In genomic region chr6:137188855-137189254, GRCh38 we compare ENCODE assay signal across 16 cellular contexts. TPM values are rescaled to one million over a fixed set of nuclear protein-coding genes. Genes with fewer than 3 reads are reported as not detected.
A peak's percentile ranks its signal among the peaks of the same experiment; 100 is the strongest.
DNase-seq lines count a peak whose midpoint lies in the region; ATAC-seq and TF ChIP-seq lines count a peak whose summit lies in the region.
"Had no signal": no experiment of that assay in that cellular context is flagged by ENCODE, and none has a peak within 500 bp of the region (broad histone marks: within the 10 kb centered on the region; RNA-seq: fewer than 3 reads in every experiment).

No MANE protein-coding gene starts in this region.

- ATAC-seq in DND-41 (ENCODE audit: insufficient read depth, low read depth), result no peak
- no peak for ATAC-seq in left colon
- ATAC-seq in left lobe of liver, result no peak
- ATAC-seq: esophagus mucosa, left ventricle myocardium superior, WTC11 had no signal

- H3K27me3 ChIP-seq in DND-41 (ENCODE audit: insufficient read depth, low read length, poor library complexity), result no peaks in the 10 kb centered on the region
- no peaks in the 10 kb centered on the region for H3K27me3 ChIP-seq in fibroblast of lung (ENCODE audit: control insufficient read depth, insufficient read depth, low read length)
- H3K27me3 ChIP-seq: hepatocyte had no signal

- H3K79me2 ChIP-seq in DND-41 (ENCODE audit: insufficient read depth, low read length), result no peaks in the 10 kb centered on the region
- H3K79me2 ChIP-seq in fibroblast of lung (ENCODE audit: control insufficient read depth, insufficient read depth, low read length), result no peaks in the 10 kb centered on the region
- H3K79me2 ChIP-seq: hepatocyte had no signal

- H4K20me1 ChIP-seq in DND-41 (ENCODE audit: insufficient read depth, low read length), result no peaks in the 10 kb centered on the region
- H4K20me1 ChIP-seq in fibroblast of lung (ENCODE audit: control insufficient read depth, extremely low read depth, insufficient read depth, low read length), result no peaks in the 10 kb centered on the region

- intact Hi-C loops in left colon (cut with DNase I, micrococcal nuclease), result no loop called here

- H3K27ac ChIP-seq in DND-41 (ENCODE audit: low read length), result no peak overlapping the region
- no peak overlapping the region for H3K27ac ChIP-seq in fibroblast of lung (ENCODE audit: insufficient read depth, low read length)
- H3K27ac ChIP-seq: hepatocyte, prostate gland had no signal

- H2AFZ ChIP-seq in DND-41 (ENCODE audit: low read depth, low read length) (no peak overlapping the region), fibroblast of lung (ENCODE audit: low read length) (no peak overlapping the region)
- H2AFZ ChIP-seq: hepatocyte had no signal

- peaks cover 61% of the 10 kb centered on the region for H3K9me3 ChIP-seq in DND-41 (ENCODE audit: insufficient read depth, low read length, severe bottlenecking)
- H3K9me3 ChIP-seq in fibroblast of lung (ENCODE audit: control insufficient read depth, insufficient read depth, low read depth, low read length), result no peaks in the 10 kb centered on the region
- H3K9me3 ChIP-seq: prostate gland had no signal

- in situ Hi-C loops in ACHN (cut with HindIII; ENCODE audit: low pct_ligation_motif_present, low pct_unique_long_range_greater_than_20kb, low sequenced_read_pairs), result no loop called here

- H3K4me1 ChIP-seq in DND-41 (ENCODE audit: insufficient read depth, low read length) (no peaks in the 10 kb centered on the region), fibroblast of lung (ENCODE audit: control insufficient read depth, extremely low read depth, insufficient read depth, low read length) (no peaks in the 10 kb centered on the region)
- H3K4me1 ChIP-seq: prostate gland had no signal

- no peak overlapping the region for H3K4me3 ChIP-seq in DND-41 (ENCODE audit: low read depth in 1 of 2, low read length in 2 of 2)
- H3K4me3 ChIP-seq in fibroblast of lung (replicated peaks in 1 of 4; ENCODE audit: control extremely low read depth in 1 of 4, insufficient read depth in 1 of 4, low read depth in 3 of 4, low read length in 4 of 4), result no peak overlapping the region
- H3K4me3 ChIP-seq: hepatocyte, prostate gland had no signal

- TF ChIP-seq CTCF in DND-41 (IDR thresholded peaks at IDR 0.05; ENCODE audit: borderline replicate concordance, extremely low read depth, low read length, poor library complexity, severe bottlenecking), result no peak
- TF ChIP-seq CTCF in fibroblast of lung (conservative IDR thresholded peaks at IDR 0.05 in 1 of 2, IDR thresholded peaks at IDR 0.05 in 1 of 2; ENCODE audit: low read depth in 1 of 2, low read length in 2 of 2), result no peak

- no peaks in the 10 kb centered on the region for H3K36me3 ChIP-seq in DND-41 (ENCODE audit: insufficient read depth, low read length)
- H3K36me3 ChIP-seq in fibroblast of lung (ENCODE audit: control insufficient read depth, insufficient read depth, low read length), result no peaks in the 10 kb centered on the region
- H3K36me3 ChIP-seq: prostate gland had no signal

- no peak overlapping the region for H3K9ac ChIP-seq in DND-41 (ENCODE audit: low read depth, low read length)
- no peak overlapping the region for H3K9ac ChIP-seq in fibroblast of lung (ENCODE audit: insufficient read depth, low read length)

- H3K4me2 ChIP-seq in DND-41 (ENCODE audit: insufficient read depth, low read length) (no peak overlapping the region), fibroblast of lung (ENCODE audit: extremely low read depth, insufficient read depth, low read length) (no peak overlapping the region)
- H3K4me2 ChIP-seq: hepatocyte had no signal

- peak; percentile 13 for DNase-seq in ACHN
- peak; percentile 26 for DNase-seq in DND-41
- peak; percentile 77 for DNase-seq in OCI-M1 (lab: John Stamatoyannopoulos, UW)
- DNase-seq in fibroblast of lung (ENCODE audit: low read depth in 2 of 2), result peak; percentile 11 to 16
- no peak for DNase-seq in left colon
- no peak for DNase-seq in DMS153 treated with DMSO at 0.1 percent for 48 hours (lab: John Stamatoyannopoulos, UW; ENCODE audit: unreplicated experiment)
- DNase-seq in left lobe of liver (ENCODE audit: low spot score), result no peak
- DNase-seq: activated gamma-delta T cell treated with Interleukin-2 at 50 U/mL for 16 hours, left ventricle myocardium superior, naive B cell, NCI-H345 had no signal

RNA-seq across cellular contexts. Expression of gene IL22RA2, which starts 15.4 kb away (rescaled TPM):
- total RNA-seq in fibroblast of lung (not detected in 2 replicates), left colon (not detected), left lobe of liver (not detected)
- polyA plus RNA-seq in fibroblast of lung, result not detected in 2 replicates
- not detected in 2 replicates for polyA plus RNA-seq in fibroblast of lung (2012)
- not detected in 2 replicates for polyA minus RNA-seq in fibroblast of lung (ENCODE audit: low replicate concordance)
- total RNA-seq: esophagus mucosa, hepatocyte, left ventricle myocardium superior, prostate gland, WTC11 had no signal
- polyA plus RNA-seq: CD14-positive monocyte, hepatocyte had no signal

RNA-seq across cellular contexts. Expression of gene IFNGR1, which starts 30.3 kb away (rescaled TPM):
- total RNA-seq in fibroblast of lung (102 and 123 TPM in 2 replicates), left colon (100 to 1,000 TPM in 1 of 2 donors, 10 to 100 TPM in 1; 77.2 to 106 TPM), left lobe of liver (23.0 TPM)
- 37.8 and 55.9 TPM in 2 replicates for polyA plus RNA-seq in fibroblast of lung
- 27.5 and 37.4 TPM in 2 replicates for polyA plus RNA-seq in fibroblast of lung (2012)
- 2.5 and 7.4 TPM in 2 replicates for polyA minus RNA-seq in fibroblast of lung (ENCODE audit: low replicate concordance)

Comparison
In these comparisons a context has a peak if more than half of its experiments do, and no peak if none do; other contexts are left out.
1. DNase-seq: peak in ACHN (single experiment), DND-41 (single experiment), OCI-M1 (single experiment) and fibroblast of lung (2 of 2); none in left colon (0 of 2), DMS153 treated with DMSO at 0.1 percent for 48 hours (single experiment) and left lobe of liver (single experiment).